Comparison of ENCODE assay signal across 1 cellular context in the genomic region with DNA sequence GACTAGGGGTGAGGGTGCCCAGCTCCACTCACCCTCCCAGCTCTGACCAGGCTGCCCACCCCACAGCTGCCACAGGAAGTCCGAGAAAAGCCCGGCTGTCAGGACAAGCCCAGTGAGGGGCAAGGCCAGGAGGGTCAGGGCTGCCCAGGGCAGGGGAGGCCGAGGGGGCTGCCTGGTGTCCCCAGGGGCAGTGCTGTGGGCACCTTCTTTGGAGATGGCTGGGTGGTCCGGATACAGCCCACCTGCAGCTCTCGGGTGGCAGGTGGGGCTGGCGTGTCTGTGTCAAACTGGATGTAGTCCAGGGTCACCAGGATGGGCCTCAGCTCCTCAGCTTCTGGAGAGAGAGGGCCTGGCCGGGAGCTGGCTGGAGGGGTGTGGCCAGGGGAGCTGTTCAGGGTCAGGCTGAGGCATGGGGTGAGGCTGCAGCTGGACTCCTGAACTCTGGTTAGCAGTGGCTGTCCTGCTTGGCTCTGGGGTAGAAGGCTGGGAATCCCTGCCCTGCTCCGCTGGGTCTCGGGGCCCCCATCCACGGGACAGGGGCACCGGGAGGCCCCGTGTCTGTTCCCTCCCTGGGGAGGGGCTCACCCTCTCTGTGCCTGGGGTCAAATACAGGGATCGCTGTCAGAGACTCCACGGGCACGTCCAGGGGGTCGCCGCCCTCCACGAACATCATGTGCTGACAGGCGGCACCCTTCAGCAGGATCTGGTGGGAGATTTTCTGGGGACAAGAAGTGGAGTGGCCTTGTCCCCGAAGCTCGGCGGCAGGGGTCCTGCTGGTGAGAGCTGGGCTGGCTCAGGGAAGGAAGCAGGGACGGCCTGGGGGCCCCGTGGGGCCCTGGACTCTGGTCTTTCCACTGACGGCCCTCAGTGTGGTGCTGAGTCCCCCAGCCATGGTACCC.
TF ChIP-seq lines count a peak whose summit lies in the region.

No MANE protein-coding gene starts in this region.

TF ChIP-seq in K562, 482 proteins besides CTCF, POLR2A, EP300 and RAD21:
- TF ChIP-seq NFIX (CRISPR knock-in tag; IDR thresholded peaks at IDR 0.05; ENCODE audit: low read depth) (no peak), TBP (optimal IDR thresholded peaks at IDR 0.05; ENCODE audit: low read depth, low read length) (peak; percentile 21)
